ENCODE assay signal across 21 cellular contexts in genomic region chr5:180143656-180144364, GRCh38.
"Had no signal": no experiment of that assay in that cellular context is flagged by ENCODE, and none has a peak within 500 bp of the region (broad histone marks: within the 10 kb centered on the region; RNA-seq: fewer than 3 reads in every experiment).

No MANE protein-coding gene starts in this region.

- H3K36me3 Mint-ChIP-seq: WTC11 had no signal

- H3K27me3 ChIP-seq: colonic mucosa, dorsolateral prefrontal cortex had no signal

- H3K4me3 Mint-ChIP-seq: activated naive CD8-positive, alpha-beta T cell; activated T-cell treated with anti-CD3 and anti-CD28 coated beads, Interleukin-2, amount 50 U/mL, for 72 hours; naive B cell; WTC11 had no signal

- H3K9me3 ChIP-seq: colonic mucosa had no signal

- H3K4me3 ChIP-seq: colonic mucosa, dorsolateral prefrontal cortex, gastroesophageal sphincter, lower lobe of right lung, mucosa of descending colon, spleen, tibial artery had no signal

- H3K27ac Mint-ChIP-seq: activated naive CD8-positive, alpha-beta T cell; activated T-cell treated with anti-CD3 and anti-CD28 coated beads, Interleukin-2, amount 50 U/mL, for 72 hours; WTC11 had no signal

- H3K36me3 ChIP-seq: colonic mucosa, gastroesophageal sphincter, lower lobe of right lung, spleen, tibial artery had no signal

- H3K4me1 ChIP-seq: colonic mucosa, gastroesophageal sphincter, lower lobe of right lung, spleen, tibial artery had no signal

- DNase-seq: activated CD4-positive, alpha-beta T cell treated with anti-CD3 and anti-CD28 coated beads, Interleukin-2, amount 50 U/mL, for 48 hours; activated naive CD4-positive, alpha-beta T cell; activated T-cell treated with anti-CD3 and anti-CD28 coated beads, Interleukin-2, amount 50 U/mL, for 72 hours; amniotic stem cell; colonic mucosa; hypothalamus; left cardiac atrium; lower lobe of right lung; mesendoderm; mucosa of descending colon; naive B cell; occipital lobe; spleen; stimulated activated CD4-positive, alpha-beta T cell treated with anti-CD3 and anti-CD28 coated beads, Interleukin-4, amount 100 ng/mL, for 24 hours; stimulated activated naive CD8-positive, alpha-beta T cell treated with anti-CD3 and anti-CD28 coated beads, Interleukin-15, Interleukin-2, amounts not matched to agents 100 U/mL and 50 U/mL, for 24 hours; T1000; tibial artery had no signal

- ATAC-seq: activated T-cell treated with anti-CD3 and anti-CD28 coated beads, Interleukin-2, amount 50 U/mL, for 72 hours; gastroesophageal sphincter; left cardiac atrium; lower lobe of right lung; mucosa of descending colon; stimulated activated naive CD8-positive, alpha-beta T cell treated with anti-CD3 and anti-CD28 coated beads, Interleukin-15, Interleukin-2, amounts not matched to agents 100 U/mL and 50 U/mL, for 24 hours; WTC11 had no signal

- H3K4me1 Mint-ChIP-seq: naive B cell, WTC11 had no signal

- H3K27ac ChIP-seq: colonic mucosa, gastroesophageal sphincter, lower lobe of right lung, spleen, tibial artery had no signal
